15 cellular contexts compared by ENCODE assay signal in genomic region chr14:50055461-50056228, GRCh38.
DNase-seq lines count a peak whose midpoint lies in the region; ATAC-seq, FAIRE-seq and TF ChIP-seq lines count a peak whose summit lies in the region.
"Had no signal": no experiment of that assay in that cellular context is flagged by ENCODE, and none has a peak within 500 bp of the region (broad histone marks: within the 10 kb centered on the region; RNA-seq: fewer than 3 reads in every experiment).

No MANE protein-coding gene starts in this region.

- H3K27me3 ChIP-seq in Panc1 (ENCODE audit: control insufficient read depth, insufficient read depth, low read length) (no peaks in the 10 kb centered on the region), foreskin keratinocyte (no peaks in the 10 kb centered on the region), smooth muscle cell (ENCODE audit: low read depth) (no peaks in the 10 kb centered on the region)

- intact Hi-C loops in Panc1 (cut with micrococcal nuclease; ENCODE audit: unreplicated experiment), result no loop called here
- intact Hi-C loops in sciatic nerve (cut with DNase I), result no loop called here

- H3K36me3 ChIP-seq in Panc1 (ENCODE audit: control insufficient read depth, insufficient read depth, low read length) (no peaks in the 10 kb centered on the region), smooth muscle cell (ENCODE audit: low read depth) (no peaks in the 10 kb centered on the region)

- no peak overlapping the region for H3K9ac ChIP-seq in smooth muscle cell (ENCODE audit: low read depth)

- DNase-seq in NCI-H82 (lab: John Stamatoyannopoulos, UW) (peak; percentile 7), NCI-H82 treated with DMSO at 0.1 percent for 48 hours (lab: John Stamatoyannopoulos, UW; ENCODE audit: unreplicated experiment) (no peak), Panc1 (ENCODE audit: low read depth, low spot score) (no peak), foreskin keratinocyte (no peak), sciatic nerve (ENCODE audit: low spot score) (peak; percentile 51), smooth muscle cell (lab: John Stamatoyannopoulos, UW; ENCODE audit: unreplicated experiment) (no peak), NCI-H226 (no peak), D721Med (ENCODE audit: insufficient read length, low spot score) (no peak)
- DNase-seq: activated T-cell treated with anti-CD3 and anti-CD28 coated beads, Interleukin-2, amount 50 U/mL, for 72 hours; glutamatergic neuron; NCI-H1092 treated with DMSO at 0.1 percent for 48 hours; NK-92 treated with Interleukin-12 subunit alpha and Interleukin-12 subunit beta, amount 100 ng/mL, for 24 hours had no signal

- ATAC-seq in Panc1 (no peak), foreskin keratinocyte (no peak), sciatic nerve (peak; percentile 46)
- ATAC-seq: A549; activated T-cell treated with anti-CD3 and anti-CD28 coated beads, Interleukin-2, amount 50 U/mL, for 72 hours had no signal

- H3K4me3 ChIP-seq in Panc1 (ENCODE audit: low read depth in 2 of 2, low read length in 2 of 2) (no peak overlapping the region), smooth muscle cell (no peak overlapping the region)
- H3K4me3 ChIP-seq: A549 had no signal

- CTCF ChIA-PET in Panc1 (lab: Charles Lee), result no interaction called here

- no peak overlapping the region for H2AFZ ChIP-seq in smooth muscle cell (ENCODE audit: low read depth)

- BruUV-seq in Panc1 (replicated peaks; lab: Mats Ljungman, UMichigan), result no TSS peak

- no peaks in the 10 kb centered on the region for H3K79me2 ChIP-seq in smooth muscle cell (ENCODE audit: low read depth)

- H3K4me1 ChIP-seq in Panc1 (ENCODE audit: control insufficient read depth, insufficient read depth, low read length) (peaks cover 16% of the 10 kb centered on the region), foreskin keratinocyte (peaks cover 13% of the 10 kb centered on the region), smooth muscle cell (ENCODE audit: low read depth) (peaks cover 9% of the 10 kb centered on the region)

- no peak overlapping the region for H3K4me2 ChIP-seq in smooth muscle cell
- H3K4me2 ChIP-seq: A549 had no signal

- H3K27ac ChIP-seq in Panc1 (ENCODE audit: low read length) (peak overlapping the region; percentile 45; the same call in 1 of the 2 replicates), foreskin keratinocyte (no peak overlapping the region), smooth muscle cell (ENCODE audit: low read depth) (no peak overlapping the region)

- in situ Hi-C loops in Panc1 (cut with HindIII; ENCODE audit: low pct_unique_long_range_greater_than_20kb, low sequenced_read_pairs), result no loop called here

- no peak for TF ChIP-seq CTCF in Panc1 (IDR thresholded peaks at IDR 0.05)
- TF ChIP-seq CTCF in foreskin keratinocyte (conservative IDR thresholded peaks at IDR 0.05), result peak; percentile 10
- no peak for TF ChIP-seq CTCF in smooth muscle cell (IDR thresholded peaks at IDR 0.05; ENCODE audit: borderline replicate concordance, insufficient read depth, poor library complexity, severe bottlenecking)
- no peak for TF ChIP-seq CTCF in D721Med (IDR thresholded peaks at IDR 0.05; ENCODE audit: insufficient read depth, missing control alignments)

- FAIRE-seq in D721Med (lab: Jason Lieb, UNC), result no peak
- FAIRE-seq: A549, colon, TTC549 had no signal

- POLR2A ChIA-PET in Panc1 (lab: Charles Lee), result no interaction called here

- 88% methylated on average over 14 of the region's 14 CpGs for WGBS in smooth muscle cell (ENCODE audit: low lambda C conversion rate)

- no peaks in the 10 kb centered on the region for H3K9me3 ChIP-seq in Panc1 (ENCODE audit: control insufficient read depth, insufficient read depth, low read depth, low read length)
- H3K9me3 ChIP-seq in smooth muscle cell (replicated peaks; ENCODE audit: low read depth), result no peaks in the 10 kb centered on the region
- H3K9me3 ChIP-seq: A549 had no signal

- H3F3A ChIP-seq in smooth muscle cell (ENCODE audit: low read depth), result peaks cover 12% of the 10 kb centered on the region

- H4K20me1 ChIP-seq in smooth muscle cell (ENCODE audit: low read depth), result no peaks in the 10 kb centered on the region

Comparison
In these comparisons a context has a peak if more than half of its experiments do, and no peak if none do; other contexts are left out.
1. DNase-seq: peak in NCI-H82 (single experiment) and sciatic nerve (single experiment); none in NCI-H82 treated with DMSO at 0.1 percent for 48 hours (single experiment), Panc1 (single experiment), foreskin keratinocyte (0 of 2), smooth muscle cell (single experiment), NCI-H226 (single experiment) and D721Med (single experiment).